Comparison of ENCODE assay signal across 10 cellular contexts in the genomic region with DNA sequence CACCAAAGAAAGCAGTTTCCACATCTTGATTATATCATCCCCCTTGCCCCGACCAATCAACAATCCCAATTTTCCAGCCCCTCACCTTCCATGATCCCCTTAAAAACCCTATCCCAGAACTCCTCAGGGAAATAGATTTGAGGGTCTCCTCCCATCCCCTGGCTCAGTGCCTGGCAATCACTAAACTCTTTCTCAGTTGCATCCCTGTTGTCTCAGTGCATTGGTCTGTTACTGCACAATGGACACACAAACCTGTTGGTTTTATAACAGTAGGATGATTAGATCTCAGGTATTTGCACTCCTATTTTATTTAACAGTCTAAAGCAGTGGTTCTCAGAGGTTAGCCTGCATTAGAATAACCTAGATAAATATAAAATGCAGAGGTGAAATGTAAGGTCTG. TPM values are rescaled to one million over a fixed set of nuclear protein-coding genes. Genes with fewer than 3 reads are reported as not detected.
"Had no signal": no experiment of that assay in that cellular context is flagged by ENCODE, and none has a peak within 500 bp of the region (broad histone marks: within the 10 kb centered on the region; RNA-seq: fewer than 3 reads in every experiment).

No MANE protein-coding gene starts in this region.

- H3K36me3 ChIP-seq: HAP-1 had no signal

- H2AFZ ChIP-seq: GM23248 had no signal

- DNase-seq: GM23248, GOT3, H7, HFFc6, IMR-90, KBM-7 had no signal

- H3K9me3 ChIP-seq: HAP-1 had no signal

- H3K4me3 ChIP-seq: GM23248, HAP-1 had no signal

- H3K27ac ChIP-seq: GM23248, HL-60 had no signal

- ATAC-seq: HCT116 had no signal

- H3K9ac ChIP-seq: GM23248 had no signal

RNA-seq across cellular contexts. Expression of a gene that starts 45.2 kb away (rescaled TPM):
- total RNA-seq: H4 had no signal
